Comparison of ENCODE assay signal across 1 cellular context in the genomic region with DNA sequence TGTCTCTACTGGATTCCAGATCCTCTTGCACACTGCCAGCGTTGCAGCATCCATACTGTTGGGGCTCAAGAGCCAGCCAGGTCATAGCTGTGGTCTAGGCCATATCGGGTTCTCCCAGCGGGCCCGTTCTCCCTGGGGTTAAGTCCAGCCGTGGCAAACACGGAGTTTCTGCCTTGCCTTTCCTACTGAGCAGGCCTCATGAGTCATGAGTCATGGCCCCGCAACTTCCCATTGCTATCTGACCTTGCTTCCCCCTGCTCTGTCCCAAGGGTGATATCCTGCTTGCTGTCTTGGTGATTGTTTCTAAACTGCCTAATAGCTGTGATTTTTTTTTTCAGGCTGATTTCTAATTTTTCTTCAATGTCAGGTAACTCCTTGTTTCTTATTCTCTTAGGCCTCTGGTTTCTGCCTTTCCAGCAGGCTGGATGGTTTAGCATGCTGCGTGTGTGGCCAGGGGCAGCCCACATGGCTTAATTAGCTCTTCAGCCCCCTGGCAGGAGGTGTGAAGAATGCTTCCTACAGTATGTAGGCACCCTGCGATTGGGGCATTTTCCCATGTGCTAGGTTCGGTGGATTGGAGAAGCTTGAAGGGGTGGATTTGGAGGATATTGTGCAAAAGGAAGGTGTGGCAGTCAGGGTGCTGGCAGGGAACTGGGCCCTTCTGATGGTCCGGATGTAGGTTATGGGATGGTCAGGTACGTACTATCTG.
TF ChIP-seq lines count a peak whose summit lies in the region.

No MANE protein-coding gene starts in this region.

TF ChIP-seq in HepG2, 621 proteins besides CTCF, POLR2A, EP300 and RAD21 (continued from another document and continues in another):
- TF ChIP-seq ZNF646 (CRISPR knock-in tag; IDR thresholded peaks at IDR 0.05), result no peak
- TF ChIP-seq REXO4 (CRISPR knock-in tag; IDR thresholded peaks at IDR 0.05; ENCODE audit: borderline replicate concordance), result no peak
- TF ChIP-seq ZBTB38 (CRISPR knock-in tag; IDR thresholded peaks at IDR 0.05), result peak; percentile 40; the same call in 1 of the 2 replicates
- TF ChIP-seq FOSL1 (CRISPR knock-in tag; IDR thresholded peaks at IDR 0.05; ENCODE audit: borderline replicate concordance), result 0 out of 2 replicates have a peak, but pooled peaks have one; percentile 19
- TF ChIP-seq, protein P1, sequence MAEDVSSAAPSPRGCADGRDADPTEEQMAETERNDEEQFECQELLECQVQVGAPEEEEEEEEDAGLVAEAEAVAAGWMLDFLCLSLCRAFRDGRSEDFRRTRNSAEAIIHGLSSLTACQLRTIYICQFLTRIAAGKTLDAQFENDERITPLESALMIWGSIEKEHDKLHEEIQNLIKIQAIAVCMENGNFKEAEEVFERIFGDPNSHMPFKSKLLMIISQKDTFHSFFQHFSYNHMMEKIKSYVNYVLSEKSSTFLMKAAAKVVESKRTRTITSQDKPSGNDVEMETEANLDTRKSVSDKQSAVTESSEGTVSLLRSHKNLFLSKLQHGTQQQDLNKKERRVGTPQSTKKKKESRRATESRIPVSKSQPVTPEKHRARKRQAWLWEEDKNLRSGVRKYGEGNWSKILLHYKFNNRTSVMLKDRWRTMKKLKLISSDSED (CRISPR knock-in tag; IDR thresholded peaks at IDR 0.05), result no peak
- no peak for TF ChIP-seq ZNF383 (CRISPR knock-in tag; IDR thresholded peaks at IDR 0.05; ENCODE audit: borderline replicate concordance)
- TF ChIP-seq HDAC6 (IDR thresholded peaks at IDR 0.05; ENCODE audit: low read depth, low read length), result no peak
- peak; percentile 56 for TF ChIP-seq ZNF687 (CRISPR knock-in tag; IDR thresholded peaks at IDR 0.05)
- TF ChIP-seq ZBTB37 (CRISPR knock-in tag; IDR thresholded peaks at IDR 0.05), result no peak
- no peak for TF ChIP-seq ISL2 (CRISPR knock-in tag; IDR thresholded peaks at IDR 0.05)
- peak; percentile 91 for TF ChIP-seq FOSL2 (CRISPR knock-in tag; IDR thresholded peaks at IDR 0.05)
- TF ChIP-seq ASH2L (IDR thresholded peaks at IDR 0.05; ENCODE audit: insufficient read length, low read depth, low read length), result no peak
- no peak for TF ChIP-seq RFX5 (IDR thresholded peaks at IDR 0.05; ENCODE audit: low read depth, low read length)
- TF ChIP-seq, protein P2, sequence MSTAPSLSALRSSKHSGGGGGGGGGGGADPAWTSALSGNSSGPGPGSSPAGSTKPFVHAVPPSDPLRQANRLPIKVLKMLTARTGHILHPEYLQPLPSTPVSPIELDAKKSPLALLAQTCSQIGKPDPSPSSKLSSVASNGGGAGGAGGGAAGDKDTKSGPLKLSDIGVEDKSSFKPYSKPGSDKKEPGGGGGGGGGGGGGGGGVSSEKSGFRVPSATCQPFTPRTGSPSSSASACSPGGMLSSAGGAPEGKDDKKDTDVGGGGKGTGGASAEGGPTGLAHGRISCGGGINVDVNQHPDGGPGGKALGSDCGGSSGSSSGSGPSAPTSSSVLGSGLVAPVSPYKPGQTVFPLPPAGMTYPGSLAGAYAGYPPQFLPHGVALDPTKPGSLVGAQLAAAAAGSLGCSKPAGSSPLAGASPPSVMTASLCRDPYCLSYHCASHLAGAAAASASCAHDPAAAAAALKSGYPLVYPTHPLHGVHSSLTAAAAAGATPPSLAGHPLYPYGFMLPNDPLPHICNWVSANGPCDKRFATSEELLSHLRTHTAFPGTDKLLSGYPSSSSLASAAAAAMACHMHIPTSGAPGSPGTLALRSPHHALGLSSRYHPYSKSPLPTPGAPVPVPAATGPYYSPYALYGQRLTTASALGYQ (CRISPR knock-in tag; IDR thresholded peaks at IDR 0.05), result no peak
- 0 out of 2 replicates have a peak, but pooled peaks have one; percentile 33 for TF ChIP-seq POGZ (CRISPR knock-in tag; IDR thresholded peaks at IDR 0.05)
- TF ChIP-seq MBD4 (IDR thresholded peaks at IDR 0.05; ENCODE audit: borderline replicate concordance, low read length), result no peak
- TF ChIP-seq ZBTB1 (CRISPR knock-in tag; IDR thresholded peaks at IDR 0.05; ENCODE audit: borderline replicate concordance), result no peak
- TF ChIP-seq, protein P3, sequence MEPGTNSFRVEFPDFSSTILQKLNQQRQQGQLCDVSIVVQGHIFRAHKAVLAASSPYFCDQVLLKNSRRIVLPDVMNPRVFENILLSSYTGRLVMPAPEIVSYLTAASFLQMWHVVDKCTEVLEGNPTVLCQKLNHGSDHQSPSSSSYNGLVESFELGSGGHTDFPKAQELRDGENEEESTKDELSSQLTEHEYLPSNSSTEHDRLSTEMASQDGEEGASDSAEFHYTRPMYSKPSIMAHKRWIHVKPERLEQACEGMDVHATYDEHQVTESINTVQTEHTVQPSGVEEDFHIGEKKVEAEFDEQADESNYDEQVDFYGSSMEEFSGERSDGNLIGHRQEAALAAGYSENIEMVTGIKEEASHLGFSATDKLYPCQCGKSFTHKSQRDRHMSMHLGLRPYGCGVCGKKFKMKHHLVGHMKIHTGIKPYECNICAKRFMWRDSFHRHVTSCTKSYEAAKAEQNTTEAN (CRISPR knock-in tag; conservative IDR thresholded peaks at IDR 0.05), result no peak
- no peak for TF ChIP-seq GABPB1 (CRISPR knock-in tag; IDR thresholded peaks at IDR 0.05)
- TF ChIP-seq, protein P4, sequence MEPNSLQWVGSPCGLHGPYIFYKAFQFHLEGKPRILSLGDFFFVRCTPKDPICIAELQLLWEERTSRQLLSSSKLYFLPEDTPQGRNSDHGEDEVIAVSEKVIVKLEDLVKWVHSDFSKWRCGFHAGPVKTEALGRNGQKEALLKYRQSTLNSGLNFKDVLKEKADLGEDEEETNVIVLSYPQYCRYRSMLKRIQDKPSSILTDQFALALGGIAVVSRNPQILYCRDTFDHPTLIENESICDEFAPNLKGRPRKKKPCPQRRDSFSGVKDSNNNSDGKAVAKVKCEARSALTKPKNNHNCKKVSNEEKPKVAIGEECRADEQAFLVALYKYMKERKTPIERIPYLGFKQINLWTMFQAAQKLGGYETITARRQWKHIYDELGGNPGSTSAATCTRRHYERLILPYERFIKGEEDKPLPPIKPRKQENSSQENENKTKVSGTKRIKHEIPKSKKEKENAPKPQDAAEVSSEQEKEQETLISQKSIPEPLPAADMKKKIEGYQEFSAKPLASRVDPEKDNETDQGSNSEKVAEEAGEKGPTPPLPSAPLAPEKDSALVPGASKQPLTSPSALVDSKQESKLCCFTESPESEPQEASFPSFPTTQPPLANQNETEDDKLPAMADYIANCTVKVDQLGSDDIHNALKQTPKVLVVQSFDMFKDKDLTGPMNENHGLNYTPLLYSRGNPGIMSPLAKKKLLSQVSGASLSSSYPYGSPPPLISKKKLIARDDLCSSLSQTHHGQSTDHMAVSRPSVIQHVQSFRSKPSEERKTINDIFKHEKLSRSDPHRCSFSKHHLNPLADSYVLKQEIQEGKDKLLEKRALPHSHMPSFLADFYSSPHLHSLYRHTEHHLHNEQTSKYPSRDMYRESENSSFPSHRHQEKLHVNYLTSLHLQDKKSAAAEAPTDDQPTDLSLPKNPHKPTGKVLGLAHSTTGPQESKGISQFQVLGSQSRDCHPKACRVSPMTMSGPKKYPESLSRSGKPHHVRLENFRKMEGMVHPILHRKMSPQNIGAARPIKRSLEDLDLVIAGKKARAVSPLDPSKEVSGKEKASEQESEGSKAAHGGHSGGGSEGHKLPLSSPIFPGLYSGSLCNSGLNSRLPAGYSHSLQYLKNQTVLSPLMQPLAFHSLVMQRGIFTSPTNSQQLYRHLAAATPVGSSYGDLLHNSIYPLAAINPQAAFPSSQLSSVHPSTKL (CRISPR knock-in tag; IDR thresholded peaks at IDR 0.05), result peak; percentile 13; the same call in 1 of the 2 replicates
